ENCODE assay signal across 17 cellular contexts in the genomic region with DNA sequence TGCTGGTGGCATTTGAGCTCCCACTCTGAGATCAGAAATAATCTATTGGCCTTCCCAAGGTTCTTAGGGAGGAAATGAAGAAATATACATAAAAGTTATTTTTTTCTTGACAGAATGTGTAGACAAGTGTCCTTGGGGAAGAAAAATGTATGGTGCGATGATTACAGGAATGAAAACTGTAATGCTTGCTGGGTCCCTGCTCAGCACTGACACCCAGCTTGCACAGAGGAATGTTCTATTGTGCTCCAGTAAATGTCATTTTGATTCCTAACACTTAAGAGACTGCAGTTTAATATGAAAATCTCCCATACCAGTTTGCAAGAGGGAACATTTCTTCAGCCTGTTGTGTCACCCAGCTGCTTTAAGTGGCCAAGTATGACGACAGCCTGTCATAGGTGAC.
"Had no signal": no experiment of that assay in that cellular context is flagged by ENCODE, and none has a peak within 500 bp of the region (broad histone marks: within the 10 kb centered on the region; RNA-seq: fewer than 3 reads in every experiment).

No MANE protein-coding gene starts in this region.

- H3K36me3 Mint-ChIP-seq: immature natural killer cell; naive thymus-derived CD4-positive, alpha-beta T cell had no signal

- H3K4me3 Mint-ChIP-seq: activated naive CD8-positive, alpha-beta T cell treated with anti-CD3 and anti-CD28 coated beads, Interleukin-2, amount 50 U/mL, for 24 hours; effector memory CD8-positive, alpha-beta T cell; immature natural killer cell; naive thymus-derived CD4-positive, alpha-beta T cell had no signal

- H3K4me3 ChIP-seq: suprapubic skin, upper lobe of right lung had no signal

- H3K27me3 Mint-ChIP-seq: activated naive CD8-positive, alpha-beta T cell treated with anti-CD3 and anti-CD28 coated beads, Interleukin-2, amount 50 U/mL, for 24 hours; naive thymus-derived CD4-positive, alpha-beta T cell had no signal

- H3K9me3 ChIP-seq: neutrophil, suprapubic skin, upper lobe of right lung had no signal

- H3K36me3 ChIP-seq: neutrophil had no signal

- H3K9me3 Mint-ChIP-seq: activated naive CD8-positive, alpha-beta T cell treated with anti-CD3 and anti-CD28 coated beads, Interleukin-2, amount 50 U/mL, for 24 hours; effector memory CD8-positive, alpha-beta T cell; immature natural killer cell had no signal

- H3K27ac ChIP-seq: neutrophil, suprapubic skin, upper lobe of right lung, WERI-Rb-1 had no signal

- ATAC-seq: activated naive CD8-positive, alpha-beta T cell treated with anti-CD3 and anti-CD28 coated beads, Interleukin-2, amount 50 U/mL, for 24 hours; effector memory CD8-positive, alpha-beta T cell; left colon; naive thymus-derived CD4-positive, alpha-beta T cell; upper lobe of right lung had no signal

- DNase-seq: activated CD4-positive, alpha-beta T cell treated with anti-CD3 and anti-CD28 coated beads for 4 hours; activated naive CD4-positive, alpha-beta T cell treated with Interleukin-2 at 50 U/mL for 16 hours; activated naive CD8-positive, alpha-beta T cell treated with anti-CD3 and anti-CD28 coated beads, Interleukin-2, amount 50 U/mL, for 24 hours; central memory CD4-positive, alpha-beta T cell; cortex of kidney; effector memory CD8-positive, alpha-beta T cell; immature natural killer cell; left colon; naive thymus-derived CD4-positive, alpha-beta T cell; right cardiac atrium; stimulated activated CD4-positive, alpha-beta T cell treated with anti-CD3 and anti-CD28 coated beads, Interleukin-12 subunit alpha, Interleukin-12 subunit beta, amount 100 ng/mL, for 4 hours; stimulated activated naive CD4-positive, alpha-beta T cell treated with Interleukin-2 at 50 U/mL for 16 hours; T-helper 9 cell; upper lobe of right lung; WERI-Rb-1 had no signal

- H3K4me1 ChIP-seq: suprapubic skin, upper lobe of right lung had no signal

- H3K27ac Mint-ChIP-seq: activated naive CD8-positive, alpha-beta T cell treated with anti-CD3 and anti-CD28 coated beads, Interleukin-2, amount 50 U/mL, for 24 hours; effector memory CD8-positive, alpha-beta T cell; immature natural killer cell; naive thymus-derived CD4-positive, alpha-beta T cell had no signal

- H3K4me1 Mint-ChIP-seq: activated naive CD8-positive, alpha-beta T cell treated with anti-CD3 and anti-CD28 coated beads, Interleukin-2, amount 50 U/mL, for 24 hours; immature natural killer cell; naive thymus-derived CD4-positive, alpha-beta T cell had no signal

- H3K27me3 ChIP-seq: neutrophil, suprapubic skin, upper lobe of right lung had no signal
